ENCODE assay signal across 14 cellular contexts in genomic region chr6:108944058-108944457, GRCh38.
DNase-seq lines count a peak whose midpoint lies in the region; ATAC-seq and TF ChIP-seq lines count a peak whose summit lies in the region.
"Had no signal": no experiment of that assay in that cellular context is flagged by ENCODE, and none has a peak within 500 bp of the region (broad histone marks: within the 10 kb centered on the region; RNA-seq: fewer than 3 reads in every experiment).

No MANE protein-coding gene starts in this region.

- 60% methylated on average over 1 of the region's 1 CpG; no CpG with 5 or more reads in 1 of the 2 donors for WGBS in gastroesophageal sphincter (ENCODE audit: low coverage in 1 of 2), 2 donors
- WGBS in smooth muscle cell (ENCODE audit: low lambda C conversion rate) = 89% methylated on average over 1 of the region's 1 CpG

- H3K36me3 ChIP-seq in DND-41 (ENCODE audit: insufficient read depth, low read length) (no peaks in the 10 kb centered on the region), SJCRH30 (no peaks in the 10 kb centered on the region), gastroesophageal sphincter (no peaks in the 10 kb centered on the region), smooth muscle cell (ENCODE audit: low read depth) (no peaks in the 10 kb centered on the region)
- H3K36me3 ChIP-seq: HAP-1 had no signal

- ATAC-seq in DND-41 (ENCODE audit: insufficient read depth, low read depth) = no peak
- no peak for ATAC-seq in gastroesophageal sphincter
- ATAC-seq in HG02970 (IDR thresholded peaks at IDR 0.05; ENCODE audit: low FRiP score, unreplicated experiment) = no peak

- H3F3A ChIP-seq in smooth muscle cell (ENCODE audit: low read depth) = peaks cover 17% of the 10 kb centered on the region

- H3K27ac ChIP-seq in DND-41 (ENCODE audit: low read length) (peak overlapping the region; percentile 42), SJCRH30 (peak overlapping the region; percentile 13; the same call in 1 of the 2 replicates), gastroesophageal sphincter (peak overlapping the region; percentile 87 to 93 (median 90)), smooth muscle cell (ENCODE audit: low read depth) (peak overlapping the region; percentile 95)
- H3K27ac ChIP-seq: C4-2B, PC-9 had no signal

- no peak overlapping the region for H3K4me3 Mint-ChIP-seq in activated naive CD8-positive, alpha-beta T cell treated with anti-CD3 and anti-CD28 coated beads for 36 hours

- TF ChIP-seq POLR2A in gastroesophageal sphincter (IDR thresholded peaks at IDR 0.05) = no peak

- H3K4me1 ChIP-seq in DND-41 (ENCODE audit: insufficient read depth, low read length) (peaks cover 33% of the 10 kb centered on the region), SJCRH30 (peaks cover 31% of the 10 kb centered on the region), gastroesophageal sphincter (peaks cover 26 to 71% (median 49%) of the 10 kb centered on the region in 3 donors), smooth muscle cell (ENCODE audit: low read depth) (peaks cover 15% of the 10 kb centered on the region)
- H3K4me1 ChIP-seq: HAP-1 had no signal

- H4K20me1 ChIP-seq in DND-41 (ENCODE audit: insufficient read depth, low read length) (no peaks in the 10 kb centered on the region), smooth muscle cell (ENCODE audit: low read depth) (no peaks in the 10 kb centered on the region)

- H3K27me3 Mint-ChIP-seq in activated naive CD8-positive, alpha-beta T cell treated with anti-CD3 and anti-CD28 coated beads for 36 hours = no peaks in the 10 kb centered on the region

- TF ChIP-seq CTCF in DND-41 (IDR thresholded peaks at IDR 0.05; ENCODE audit: borderline replicate concordance, extremely low read depth, low read length, poor library complexity, severe bottlenecking) (peak; percentile 12), gastroesophageal sphincter (IDR thresholded peaks at IDR 0.05) (no peak), smooth muscle cell (IDR thresholded peaks at IDR 0.05; ENCODE audit: borderline replicate concordance, insufficient read depth, poor library complexity, severe bottlenecking) (no peak)

- DNase-seq in DND-41 (no peak), SJCRH30 (peak; percentile 78 to 85), smooth muscle cell (lab: John Stamatoyannopoulos, UW; ENCODE audit: unreplicated experiment) (no peak), DMS153 (lab: John Stamatoyannopoulos, UW) (no peak), SHP77 treated with DMSO at 0.1 percent for 48 hours (lab: John Stamatoyannopoulos, UW) (no peak)
- DNase-seq in activated naive CD8-positive, alpha-beta T cell treated with anti-CD3 and anti-CD28 coated beads for 36 hours = no peak
- DNase-seq: activated CD8-positive, alpha-beta memory T cell treated with anti-CD3 and anti-CD28 coated beads for 24 hours; NCI-H2029; PC-9; trophoblast cell had no signal

- H2AFZ ChIP-seq in DND-41 (ENCODE audit: low read depth, low read length) = no peak overlapping the region; the same call in 1 of the 2 replicates
- peak overlapping the region; percentile 42 for H2AFZ ChIP-seq in smooth muscle cell (ENCODE audit: low read depth)
- H2AFZ ChIP-seq: PC-9 had no signal

- no peak overlapping the region for H3K4me3 ChIP-seq in DND-41 (ENCODE audit: low read depth in 1 of 2, low read length in 2 of 2)
- no peak overlapping the region for H3K4me3 ChIP-seq in SJCRH30
- H3K4me3 ChIP-seq in gastroesophageal sphincter = no peak overlapping the region
- no peak overlapping the region for H3K4me3 ChIP-seq in smooth muscle cell
- H3K4me3 ChIP-seq: HAP-1, PC-9 had no signal

- H3K9me3 Mint-ChIP-seq in activated naive CD8-positive, alpha-beta T cell treated with anti-CD3 and anti-CD28 coated beads for 36 hours = peaks cover 9% of the 10 kb centered on the region

- peaks cover 32% of the 10 kb centered on the region for H3K4me1 Mint-ChIP-seq in activated naive CD8-positive, alpha-beta T cell treated with anti-CD3 and anti-CD28 coated beads for 36 hours

- H3K4me2 ChIP-seq in DND-41 (ENCODE audit: insufficient read depth, low read length) (no peak overlapping the region), smooth muscle cell (peak overlapping the region; percentile 81)
- H3K4me2 ChIP-seq: PC-9 had no signal

- H3K79me2 ChIP-seq in DND-41 (ENCODE audit: insufficient read depth, low read length) (no peaks in the 10 kb centered on the region), smooth muscle cell (ENCODE audit: low read depth) (no peaks in the 10 kb centered on the region)

- no peak for TF ChIP-seq EP300 in gastroesophageal sphincter (IDR thresholded peaks at IDR 0.05)

- H3K27me3 ChIP-seq in DND-41 (ENCODE audit: insufficient read depth, low read length, poor library complexity) (no peaks in the 10 kb centered on the region), SJCRH30 (no peaks in the 10 kb centered on the region), gastroesophageal sphincter (no peaks in the 10 kb centered on the region), smooth muscle cell (ENCODE audit: low read depth) (no peaks in the 10 kb centered on the region)

- H3K9me3 ChIP-seq in DND-41 (ENCODE audit: insufficient read depth, low read length, severe bottlenecking) (peaks cover 4% of the 10 kb centered on the region), SJCRH30 (replicated peaks) (no peaks in the 10 kb centered on the region), gastroesophageal sphincter (no peaks in the 10 kb centered on the region), smooth muscle cell (replicated peaks; ENCODE audit: low read depth) (no peaks in the 10 kb centered on the region)
- H3K9me3 ChIP-seq: HAP-1 had no signal

- H3K9ac ChIP-seq in DND-41 (ENCODE audit: low read depth, low read length) (no peak overlapping the region), smooth muscle cell (ENCODE audit: low read depth) (peak overlapping the region; percentile 10)

- H3K27ac Mint-ChIP-seq in activated naive CD8-positive, alpha-beta T cell treated with anti-CD3 and anti-CD28 coated beads for 36 hours = no peak overlapping the region

- peaks cover 6% of the 10 kb centered on the region for H3K36me3 Mint-ChIP-seq in activated naive CD8-positive, alpha-beta T cell treated with anti-CD3 and anti-CD28 coated beads for 36 hours

Comparison
In these comparisons a context has a peak if more than half of its experiments do, and no peak if none do; other contexts are left out.
1. DNase-seq: peak in SJCRH30 (2 of 2); none in DND-41 (single experiment), smooth muscle cell (single experiment), DMS153 (single experiment), SHP77 treated with DMSO at 0.1 percent for 48 hours (single experiment) and activated naive CD8-positive, alpha-beta T cell treated with anti-CD3 and anti-CD28 coated beads for 36 hours (single experiment).
2. H3K27ac ChIP-seq: peak in every context shown above with its lines; median percentile 95 in smooth muscle cell; 90 in gastroesophageal sphincter; 42 in DND-41; 13 in SJCRH30.